ENCODE assay signal across 1 cellular context in the genomic region with DNA sequence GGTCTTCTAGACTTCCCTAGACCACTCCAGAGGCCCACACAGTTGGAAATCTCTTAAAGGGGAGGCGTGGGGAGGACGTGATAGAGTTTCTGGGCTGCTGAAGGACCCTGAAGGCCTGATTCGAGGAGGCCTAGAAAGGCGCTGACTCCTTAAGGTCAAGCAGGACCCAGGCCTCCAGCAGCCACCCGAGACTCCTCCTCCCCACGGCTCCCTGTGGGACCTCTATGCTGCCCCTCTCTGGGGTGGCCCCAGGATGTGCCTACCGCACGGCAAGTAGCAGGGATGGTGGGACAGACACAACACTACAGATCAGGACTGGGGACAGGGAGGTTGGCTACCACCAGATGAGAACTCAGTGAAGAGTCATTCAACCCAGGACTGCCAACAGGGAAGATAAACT.
TF ChIP-seq lines count a peak whose summit lies in the region.

No MANE protein-coding gene starts in this region.

TF ChIP-seq in HepG2, 621 proteins besides CTCF, POLR2A, EP300 and RAD21 (continued from another document):
- no peak for TF ChIP-seq ZNF180 (CRISPR knock-in tag; IDR thresholded peaks at IDR 0.05; ENCODE audit: borderline replicate concordance, low read depth)
